15 cellular contexts compared by ENCODE assay signal in the genomic region with DNA sequence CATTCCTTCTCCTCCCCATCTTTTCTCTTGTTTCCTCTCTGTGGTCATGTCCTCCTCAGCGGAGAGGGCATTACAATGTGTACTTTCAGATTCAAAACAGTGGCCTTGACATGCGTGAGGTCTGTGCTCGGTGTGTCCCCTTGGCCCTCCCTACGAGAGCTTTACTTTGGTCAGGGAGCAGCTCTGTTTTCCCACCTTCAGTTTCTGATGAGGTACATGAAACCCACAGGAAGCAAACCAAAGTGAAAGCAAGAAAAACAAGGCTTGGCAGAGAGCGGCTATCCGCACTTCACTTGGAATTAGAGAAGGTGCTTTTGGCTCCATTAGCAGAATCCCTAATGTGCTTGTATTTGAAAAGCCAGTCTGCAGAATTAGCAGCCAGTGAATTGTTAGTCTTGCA. TPM values are rescaled to one million over a fixed set of nuclear protein-coding genes. Genes with fewer than 3 reads are reported as not detected.
DNase-seq lines count a peak whose midpoint lies in the region; ATAC-seq and TF ChIP-seq lines count a peak whose summit lies in the region.
"Had no signal": no experiment of that assay in that cellular context is flagged by ENCODE, and none has a peak within 500 bp of the region (broad histone marks: within the 10 kb centered on the region; RNA-seq: fewer than 3 reads in every experiment).

No MANE protein-coding gene starts in this region.

- peak overlapping the region; percentile 38 to 62 for H3K4me3 Mint-ChIP-seq in activated T-cell treated with anti-CD3 and anti-CD28 coated beads, Interleukin-2, amount 50 U/mL, for 72 hours
- H3K4me3 Mint-ChIP-seq: mesothelial cell of epicardium had no signal

- H3K36me3 Mint-ChIP-seq in activated T-cell treated with anti-CD3 and anti-CD28 coated beads, Interleukin-2, amount 50 U/mL, for 72 hours (ENCODE audit: insufficient read depth in 2 of 2): no peaks in the 10 kb centered on the region
- H3K36me3 Mint-ChIP-seq: mesothelial cell of epicardium had no signal

- DNase-seq in activated T-cell treated with anti-CD3 and anti-CD28 coated beads, Interleukin-2, amount 50 U/mL, for 72 hours: no peak
- no peak for DNase-seq in activated T-cell treated with anti-CD3 and anti-CD28 coated beads, Interleukin-2, amount 50 U/mL, for 1 hour
- DNase-seq in NCI-H1092 (lab: John Stamatoyannopoulos, UW) (peak; percentile 35), choroid plexus epithelial cell (ENCODE audit: low read depth) (peak; percentile 33), sciatic nerve (ENCODE audit: low spot score) (no peak), BE2C (no peak), right atrium auricular region (ENCODE audit: low spot score) (no peak)
- DNase-seq: activated CD4-positive, alpha-beta T cell treated with anti-CD3 and anti-CD28 coated beads, Interleukin-2, amount 50 U/mL, for 48 hours; cortex of kidney; DMS 273 treated with DMSO at 0.1 percent for 48 hours; NCI-H345; upper lobe of right lung had no signal

- no peaks in the 10 kb centered on the region for H3K36me3 ChIP-seq in BE2C
- H3K36me3 ChIP-seq in right atrium auricular region: no peaks in the 10 kb centered on the region
- H3K36me3 ChIP-seq: upper lobe of right lung had no signal

- peak overlapping the region; percentile 35 for H3K27ac Mint-ChIP-seq in activated T-cell treated with anti-CD3 and anti-CD28 coated beads, Interleukin-2, amount 50 U/mL, for 72 hours
- H3K27ac Mint-ChIP-seq: mesothelial cell of epicardium had no signal

- intact Hi-C loops in sciatic nerve (cut with DNase I): no loop called here

- H3K27ac ChIP-seq in right atrium auricular region: no peak overlapping the region
- H3K27ac ChIP-seq: upper lobe of right lung had no signal

- H3K4me3 ChIP-seq in choroid plexus epithelial cell (ENCODE audit: low read depth, low read length) (peak overlapping the region; percentile 38), BE2C (ENCODE audit: low read depth, low read length) (no peak overlapping the region), right atrium auricular region (no peak overlapping the region)
- H3K4me3 ChIP-seq: upper lobe of right lung had no signal

- H3K9me3 ChIP-seq in BE2C (no peaks in the 10 kb centered on the region), right atrium auricular region (no peaks in the 10 kb centered on the region)
- H3K9me3 ChIP-seq: upper lobe of right lung had no signal

- no peak for TF ChIP-seq CTCF in choroid plexus epithelial cell (conservative IDR thresholded peaks at IDR 0.05; ENCODE audit: low read depth, low read length)
- TF ChIP-seq CTCF in BE2C (IDR thresholded peaks at IDR 0.05; ENCODE audit: low read depth, low read length): no peak
- TF ChIP-seq CTCF in right atrium auricular region (IDR thresholded peaks at IDR 0.05): no peak

- no peaks in the 10 kb centered on the region for H3K4me1 ChIP-seq in BE2C
- H3K4me1 ChIP-seq in right atrium auricular region: peaks cover 0 to 8% of the 10 kb centered on the region in 2 donors
- H3K4me1 ChIP-seq: upper lobe of right lung had no signal

- peaks cover 29% of the 10 kb centered on the region for H3K27me3 ChIP-seq in BE2C
- H3K27me3 ChIP-seq in right atrium auricular region: no peaks in the 10 kb centered on the region
- H3K27me3 ChIP-seq: upper lobe of right lung had no signal

- no peaks in the 10 kb centered on the region for H3K9me3 Mint-ChIP-seq in activated T-cell treated with anti-CD3 and anti-CD28 coated beads, Interleukin-2, amount 50 U/mL, for 72 hours
- H3K9me3 Mint-ChIP-seq: mesothelial cell of epicardium had no signal

- no peak for ATAC-seq in activated T-cell treated with anti-CD3 and anti-CD28 coated beads, Interleukin-2, amount 50 U/mL, for 72 hours (replicated peaks in 1 of 2)
- ATAC-seq in sciatic nerve (peak; percentile 43), GM19455 (IDR thresholded peaks at IDR 0.05; ENCODE audit: unreplicated experiment) (no peak)
- ATAC-seq: Panc1, upper lobe of right lung had no signal

- H3K4me1 Mint-ChIP-seq in activated T-cell treated with anti-CD3 and anti-CD28 coated beads, Interleukin-2, amount 50 U/mL, for 72 hours (ENCODE audit: low read depth): peaks cover 4% of the 10 kb centered on the region

- peaks cover 17% of the 10 kb centered on the region for H3K27me3 Mint-ChIP-seq in activated T-cell treated with anti-CD3 and anti-CD28 coated beads, Interleukin-2, amount 50 U/mL, for 72 hours (ENCODE audit: low read depth)

RNA-seq across cellular contexts. Expression of a gene that starts 19.5 kb away (rescaled TPM):
- 10 to 100 TPM; 42.8 to 45.1 TPM for total RNA-seq in activated T-cell treated with anti-CD3 and anti-CD28 coated beads, Interleukin-2, amount 50 U/mL, for 72 hours
- total RNA-seq in sciatic nerve (55.2 TPM), right atrium auricular region (10 to 100 TPM; 16.2 to 20.0 TPM)
- 55.9 TPM for polyA plus RNA-seq in BE2C (2012; ENCODE audit: insufficient read depth, insufficient read length, low read depth)

Comparison
In these comparisons a context has a peak if more than half of its experiments do, and no peak if none do; other contexts are left out.
1. DNase-seq: peak in NCI-H1092 (single experiment) and choroid plexus epithelial cell (single experiment); none in activated T-cell treated with anti-CD3 and anti-CD28 coated beads, Interleukin-2, amount 50 U/mL, for 72 hours (0 of 2), activated T-cell treated with anti-CD3 and anti-CD28 coated beads, Interleukin-2, amount 50 U/mL, for 1 hour (single experiment), sciatic nerve (single experiment), BE2C (single experiment) and right atrium auricular region (single experiment).